In genomic region chr7:139743267-139743966, GRCh38 we compare ENCODE assay signal across 26 cellular contexts. TPM values are rescaled to one million over a fixed set of nuclear protein-coding genes. Genes with fewer than 3 reads are reported as not detected.
DNase-seq lines count a peak whose midpoint lies in the region; ATAC-seq, FAIRE-seq and TF ChIP-seq lines count a peak whose summit lies in the region.
"Had no signal": no experiment of that assay in that cellular context is flagged by ENCODE, and none has a peak within 500 bp of the region (broad histone marks: within the 10 kb centered on the region; RNA-seq: fewer than 3 reads in every experiment).

No MANE protein-coding gene starts in this region.

- ATAC-seq in HepG2 (no peak), HG02759 (IDR thresholded peaks at IDR 0.05; ENCODE audit: unreplicated experiment) (no peak)
- ATAC-seq: activated CD4-positive, CD25-positive, alpha-beta regulatory T cell treated with anti-CD3 and anti-CD28 coated beads, Interleukin-2, amount 50 U/mL, for 24 hours; HCT116; stimulated activated effector memory CD8-positive, alpha-beta T cell treated with anti-CD3 and anti-CD28 coated beads, Interleukin-12 subunit alpha, Interleukin-12 subunit beta, amount 100 ng/mL, for 72 hours; T-cell had no signal

- CTCF ChIA-PET in HepG2 (lab: Yijun Ruan, JAX; ENCODE audit: low intra/inter-chr PET ratio, low total read pairs): no interaction called here

- H3K27me3 ChIP-seq in liver (ENCODE audit: control insufficient read depth in 4 of 4, insufficient read depth in 4 of 4, low read length in 3 of 4): no peaks in the 10 kb centered on the region
- no peaks in the 10 kb centered on the region for H3K27me3 ChIP-seq in HepG2 (ENCODE audit: control insufficient read depth in 1 of 2, insufficient read depth in 2 of 2, low read length in 2 of 2)
- H3K27me3 ChIP-seq in neutrophil: no peaks in the 10 kb centered on the region
- H3K27me3 ChIP-seq: suprapubic skin had no signal

- H4K20me1 ChIP-seq in HepG2 (ENCODE audit: insufficient read depth, low read length): peaks cover 64% of the 10 kb centered on the region

- FAIRE-seq in HepG2 (lab: Jason Lieb, UNC): no peak
- FAIRE-seq: astrocyte had no signal

- DNase-seq in HepG2 (ENCODE audit: low spot score): no peak
- DNase-seq in coronary artery (ENCODE audit: low spot score): peak; percentile 35
- no peak for DNase-seq in cortex of kidney (lab: John Stamatoyannopoulos, UW)
- no peak for DNase-seq in cerebellum (ENCODE audit: low spot score)
- DNase-seq: activated CD4-positive, alpha-beta T cell treated with anti-CD3 and anti-CD28 coated beads, Interleukin-2, amount 50 U/mL, for 48 hours; activated naive CD8-positive, alpha-beta T cell treated with anti-CD3 and anti-CD28 coated beads, Interleukin-2, amount 10 ng/mL, durations not matched to agents 7 days and 5 days; C1 segment of cervical spinal cord; DMS79 treated with DMSO at 0.1 percent for 48 hours; GF-D8; NCI-H1417; NCI-H2029 treated with DMSO at 0.1 percent for 48 hours; NCI-H226; NCI-H69; retina; stimulated activated CD4-positive, alpha-beta T cell treated with anti-CD3 and anti-CD28 coated beads, Interleukin-4, amount 100 ng/mL, for 24 hours; T-cell had no signal

- H3K4me3 ChIP-seq in liver (ENCODE audit: low read depth in 1 of 3, low read length in 3 of 3): no peak overlapping the region
- H3K4me3 ChIP-seq in HepG2 (replicated peaks in 1 of 3; ENCODE audit: insufficient read depth in 1 of 3, low read depth in 2 of 3, low read length in 3 of 3): no peak overlapping the region
- no peak overlapping the region for H3K4me3 ChIP-seq in coronary artery
- no peak overlapping the region for H3K4me3 ChIP-seq in neutrophil (ENCODE audit: low read depth in 1 of 2, low read length in 1 of 2)
- H3K4me3 ChIP-seq: suprapubic skin had no signal

- H2AFZ ChIP-seq in HepG2 (ENCODE audit: low read length): no peak overlapping the region

- no peak for TF ChIP-seq POLR2A in HepG2 (IDR thresholded peaks at IDR 0.05; ENCODE audit: insufficient read depth in 1 of 2, low read depth in 2 of 2, low read length in 2 of 2)

- POLR2A ChIA-PET in HepG2 (lab: Yijun Ruan, JAX): no interaction called here

- TF ChIP-seq CTCF in liver (IDR thresholded peaks at IDR 0.05; ENCODE audit: low read depth, low read length, missing input control): no peak
- no peak for TF ChIP-seq CTCF in HepG2 (CRISPR knock-in tag; IDR thresholded peaks at IDR 0.05)
- TF ChIP-seq CTCF in coronary artery (IDR thresholded peaks at IDR 0.05): no peak
- TF ChIP-seq CTCF in neutrophil (IDR thresholded peaks at IDR 0.05): no peak

- H3K4me2 ChIP-seq in HepG2 (ENCODE audit: low read depth, low read length): no peak overlapping the region

- TF ChIP-seq EP300 in HepG2 (IDR thresholded peaks at IDR 0.05; ENCODE audit: low read depth in 2 of 2, low read length in 2 of 2) (no peak), HepG2 (CRISPR knock-in tag; IDR thresholded peaks at IDR 0.05; ENCODE audit: borderline replicate concordance) (no peak)

- intact Hi-C loops in HepG2 (cut with micrococcal nuclease; ENCODE audit: unreplicated experiment): loop anchor here (10.0 kb wide), 1 partner anchor 89 kb away; no protein-coding TSS in a partner anchor

- H3K27ac ChIP-seq in liver (ENCODE audit: low read depth in 1 of 2, low read length in 2 of 2): peak overlapping the region; percentile 15 to 96
- H3K27ac ChIP-seq in HepG2 (ENCODE audit: extremely low read length, insufficient read depth, low read length): no peak overlapping the region
- H3K27ac ChIP-seq in coronary artery: peak overlapping the region in 1 of 2 donors; percentile 37
- H3K27ac ChIP-seq in neutrophil: peak overlapping the region; percentile 30
- H3K27ac ChIP-seq: epithelial cell of prostate, KMS-11, suprapubic skin had no signal

- no TSS peak for BruUV-seq in HepG2 (replicated peaks; lab: Mats Ljungman, UMichigan)

- H3K79me2 ChIP-seq in HepG2 (ENCODE audit: insufficient read depth, low read length): peaks cover 93% of the 10 kb centered on the region

- 65% methylated on average over 2 of the region's 2 CpGs for WGBS in liver
- WGBS in HepG2 (ENCODE audit: low lambda C conversion rate): 93% methylated on average over 2 of the region's 2 CpGs

- H3K36me3 ChIP-seq in liver (ENCODE audit: control insufficient read depth in 4 of 4, insufficient read depth in 3 of 4, low read depth in 1 of 4, low read length in 3 of 4) (no peaks in the 10 kb centered on the region), HepG2 (replicated peaks in 1 of 2; ENCODE audit: control insufficient read depth in 1 of 2, insufficient read depth in 2 of 2, low read length in 2 of 2) (peaks cover 0 to 11% of the 10 kb centered on the region in 2 experiments; a peak in 3 of 5 replicates), neutrophil (no peaks in the 10 kb centered on the region)
- H3K36me3 ChIP-seq: suprapubic skin had no signal

- H3K4me1 ChIP-seq in liver (ENCODE audit: control insufficient read depth in 4 of 4, insufficient read depth in 4 of 4, low read length in 3 of 4) (peaks cover 24 to 89% (median 76%) of the 10 kb centered on the region in 4 donors), HepG2 (ENCODE audit: insufficient read depth, low read length) (peaks cover 99% of the 10 kb centered on the region), neutrophil (ENCODE audit: control insufficient read depth in 1 of 2, insufficient read depth in 1 of 2, low read depth in 1 of 2, low read length in 1 of 2) (peaks cover 64 to 78% of the 10 kb centered on the region in 2 experiments)

- H3K9me3 ChIP-seq in liver (ENCODE audit: control insufficient read depth in 4 of 4, low read length in 3 of 4) (no peaks in the 10 kb centered on the region), HepG2 (ENCODE audit: low read length) (no peaks in the 10 kb centered on the region), neutrophil (no peaks in the 10 kb centered on the region)
- H3K9me3 ChIP-seq: suprapubic skin had no signal

- in situ Hi-C loops in HepG2 (cut with HindIII; ENCODE audit: extremely low pct_ligation_motif_present, low pct_unique_long_range_greater_than_20kb): no loop called here

- H3K9ac ChIP-seq in liver (ENCODE audit: low read depth in 1 of 2, low read length in 2 of 2) (no peak overlapping the region), HepG2 (ENCODE audit: insufficient read depth, low read depth, low read length) (no peak overlapping the region)
- H3K9ac ChIP-seq: KMS-11 had no signal

- TF ChIP-seq RAD21 in liver (IDR thresholded peaks at IDR 0.05): no peak
- TF ChIP-seq RAD21 in HepG2 (CRISPR knock-in tag; IDR thresholded peaks at IDR 0.05): no peak

TF ChIP-seq in liver, 16 proteins besides CTCF, POLR2A, EP300 and RAD21 (continues in another document):
- TF ChIP-seq YY1 (IDR thresholded peaks at IDR 0.05) (no peak), JUND (IDR thresholded peaks at IDR 0.05) (no peak), HNF4G (IDR thresholded peaks at IDR 0.05) (no peak), FOXA2 (IDR thresholded peaks at IDR 0.05) (no peak), TAF1 (conservative IDR thresholded peaks at IDR 0.05) (no peak)

TF ChIP-seq in HepG2, 621 proteins besides CTCF, POLR2A, EP300 and RAD21 (continues in another document):
- TF ChIP-seq ZNF670 (CRISPR knock-in tag; IDR thresholded peaks at IDR 0.05; ENCODE audit: borderline replicate concordance): no peak
- no peak for TF ChIP-seq ZSCAN30 (CRISPR knock-in tag; IDR thresholded peaks at IDR 0.05)
- no peak for TF ChIP-seq EHMT2 (IDR thresholded peaks at IDR 0.05; ENCODE audit: borderline replicate concordance, low read depth, low read length)
- no peak for TF ChIP-seq ZNF589 (CRISPR knock-in tag; conservative IDR thresholded peaks at IDR 0.05)

RNA-seq across cellular contexts. Expression of gene HIPK2, which starts 34.4 kb away (rescaled TPM):
- 10 to 100 TPM; 13.1 to 48.8 TPM for total RNA-seq in liver
- polyA plus RNA-seq in liver: 10 to 100 TPM; 15.1 to 18.1 TPM
- 14.4 and 25.9 TPM in 2 replicates for total RNA-seq in HepG2 (2016; rRNA removed; fragmentation: Illumina TruSeq; extraction: Trizol)
- total RNA-seq in HepG2 (2016; cell fraction: cytosol; rRNA removed; fragmentation: Illumina TruSeq; extraction: Trizol; ENCODE audit: low read depth): 38.1 and 38.4 TPM in 2 replicates
- 13.8 and 20.2 TPM in 2 replicates for total RNA-seq in HepG2 (2016; cell fraction: insoluble cytoplasmic fraction; rRNA removed; fragmentation: Illumina TruSeq; extraction: Trizol)
- 26.7 and 27.9 TPM in 2 replicates for total RNA-seq in HepG2 (2016; cell fraction: membrane; rRNA removed; fragmentation: Illumina TruSeq; extraction: Trizol)
- total RNA-seq in HepG2 (2016; cell fraction: nucleus; rRNA removed; fragmentation: Illumina TruSeq; extraction: Trizol): 19.7 and 24.5 TPM in 2 replicates
- polyA plus RNA-seq in HepG2 (2011; rRNA removed): 17.0 and 20.2 TPM in 2 replicates
- 11.5 and 11.7 TPM in 2 replicates for polyA plus RNA-seq in HepG2 (2011; cell fraction: cytosol; rRNA removed)
- polyA plus RNA-seq in HepG2 (2011; cell fraction: nucleus; rRNA removed): 34.6 and 39.9 TPM in 2 replicates
- polyA plus RNA-seq in HepG2 (2012): 18.0 and 18.2 TPM in 2 replicates
- 2.4 and 2.9 TPM in 2 replicates for polyA plus RNA-seq in HepG2 (2016; cell fraction: cytosol; fragmentation: Illumina TruSeq; extraction: Trizol; ENCODE audit: low read depth)
- 15.0 and 20.1 TPM in 2 replicates for polyA plus RNA-seq in HepG2 (2016; cell fraction: insoluble cytoplasmic fraction; fragmentation: Illumina TruSeq; extraction: Trizol; ENCODE audit: low read depth)
- 5.5 and 6.5 TPM in 2 replicates for polyA plus RNA-seq in HepG2 (2016; cell fraction: membrane; fragmentation: Illumina TruSeq; extraction: Trizol; ENCODE audit: low read depth)
- 17.7 and 18.3 TPM in 2 replicates for polyA plus RNA-seq in HepG2 (2016; cell fraction: nucleus; fragmentation: Illumina TruSeq; extraction: Trizol; ENCODE audit: insufficient read depth, low read depth)
- 10.5 and 48.8 TPM in 2 replicates for polyA minus RNA-seq in HepG2 (2011; rRNA and poly(A)+ RNA removed; ENCODE audit: low replicate concordance)
- 29.2 and 34.4 TPM in 2 replicates for polyA minus RNA-seq in HepG2 (2011; cell fraction: cytosol; rRNA and poly(A)+ RNA removed)
- 29.6 and 32.6 TPM in 2 replicates for polyA minus RNA-seq in HepG2 (2011; cell fraction: nucleus; rRNA and poly(A)+ RNA removed)
- 33.3 TPM for total RNA-seq in cerebellum
